Comparison of ENCODE assay signal across 11 cellular contexts in the genomic region with DNA sequence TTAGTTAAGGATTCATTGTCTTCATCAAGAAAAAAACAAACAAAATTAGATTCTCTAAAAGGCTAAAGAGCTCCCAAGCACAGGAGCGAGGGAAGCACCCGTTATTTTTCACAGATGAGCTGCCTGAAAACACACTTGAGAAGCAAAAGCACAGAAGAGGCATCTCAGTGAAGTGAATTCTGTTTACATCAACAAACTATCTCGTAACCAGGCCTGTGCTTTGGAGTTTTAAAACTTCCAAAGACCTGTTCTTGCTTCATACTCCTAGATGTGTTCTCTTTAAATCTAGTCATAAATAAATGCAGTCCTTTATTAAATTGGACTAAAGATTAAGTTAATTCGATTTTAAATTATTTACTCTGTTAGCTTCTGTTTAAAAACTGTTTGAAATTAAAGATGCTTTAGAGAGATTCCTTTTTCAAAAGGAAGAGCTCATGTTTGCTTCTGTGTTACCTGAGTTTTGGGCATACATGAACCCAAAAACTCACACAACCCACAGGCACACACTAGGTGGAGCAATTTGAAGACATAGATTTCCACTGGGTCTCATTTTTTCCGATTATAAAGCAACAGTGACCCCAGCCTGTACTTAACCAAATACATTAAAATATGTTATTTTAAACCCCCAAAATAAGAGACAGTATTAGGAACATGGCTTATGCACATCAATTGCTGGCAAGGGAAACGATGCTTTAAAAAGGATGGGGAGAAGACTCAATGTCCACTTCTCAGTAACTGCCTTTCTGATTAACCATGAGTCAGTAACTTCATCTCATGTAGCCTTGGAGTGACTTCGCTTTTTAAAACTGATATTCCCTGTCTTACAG.
DNase-seq lines count a peak whose midpoint lies in the region; ATAC-seq and TF ChIP-seq lines count a peak whose summit lies in the region.
"Had no signal": no experiment of that assay in that cellular context is flagged by ENCODE, and none has a peak within 500 bp of the region (broad histone marks: within the 10 kb centered on the region; RNA-seq: fewer than 3 reads in every experiment).

No MANE protein-coding gene starts in this region.

- H3K9ac ChIP-seq in SU-DHL-6 (ENCODE audit: low read length) = no peak overlapping the region

- H3K9me3 ChIP-seq in SU-DHL-6 (ENCODE audit: insufficient read depth, low read length) = no peaks in the 10 kb centered on the region
- H3K9me3 ChIP-seq in hepatocyte (ENCODE audit: low read depth) = no peaks in the 10 kb centered on the region
- no peaks in the 10 kb centered on the region for H3K9me3 ChIP-seq in gastroesophageal sphincter
- H3K9me3 ChIP-seq in ascending aorta = no peaks in the 10 kb centered on the region

- no peak overlapping the region for H2AFZ ChIP-seq in SU-DHL-6 (ENCODE audit: low read depth, low read length, severe bottlenecking)
- H2AFZ ChIP-seq in hepatocyte = no peak overlapping the region

- TF ChIP-seq EP300 in gastroesophageal sphincter (IDR thresholded peaks at IDR 0.05) = no peak

- H3K4me3 ChIP-seq in BJ (ENCODE audit: low read depth, low read length) (no peak overlapping the region), HFF-Myc (replicated peaks; ENCODE audit: low read depth, low read length) (no peak overlapping the region), SU-DHL-6 (ENCODE audit: insufficient read depth, low read length, poor library complexity, severe bottlenecking) (no peak overlapping the region), hepatocyte (no peak overlapping the region), gastroesophageal sphincter (no peak overlapping the region), ascending aorta (no peak overlapping the region)

- H3K27me3 ChIP-seq in BJ (ENCODE audit: control insufficient read depth, insufficient read depth, low read length) (no peaks in the 10 kb centered on the region), SU-DHL-6 (ENCODE audit: low read length) (no peaks in the 10 kb centered on the region), hepatocyte (no peaks in the 10 kb centered on the region), gastroesophageal sphincter (no peaks in the 10 kb centered on the region), ascending aorta (no peaks in the 10 kb centered on the region)

- DNase-seq in BJ (ENCODE audit: low read depth) (no peak), HFF-Myc (ENCODE audit: extremely low read depth, low read depth) (no peak), hepatocyte (ENCODE audit: low spot score) (no peak), ascending aorta (ENCODE audit: low spot score in 2 of 2) (no peak)
- no peak for DNase-seq in activated CD4-positive, alpha-beta T cell treated with anti-CD3 and anti-CD28 coated beads for 48 hours
- DNase-seq: activated CD8-positive, alpha-beta memory T cell treated with anti-CD3 and anti-CD28 coated beads, Interleukin-2, amount 50 U/mL, for 4 hours; naive B cell; NCI-H446 treated with DMSO at 0.1 percent for 48 hours had no signal

- POLR2A ChIA-PET in BJ (lab: Charles Lee) = no interaction called here

- H3K27ac ChIP-seq in SU-DHL-6 (ENCODE audit: low read depth, low read length) (no peak overlapping the region), hepatocyte (peak overlapping the region; percentile 3), gastroesophageal sphincter (no peak overlapping the region), ascending aorta (no peak overlapping the region)

- intact Hi-C loops in ascending aorta (cut with DNase I) = no loop called here

- H3K4me1 ChIP-seq in hepatocyte (ENCODE audit: insufficient read depth) = peaks cover 36% of the 10 kb centered on the region
- H3K4me1 ChIP-seq in gastroesophageal sphincter = peaks cover 0 to 17% (median 7%) of the 10 kb centered on the region in 3 donors
- no peaks in the 10 kb centered on the region for H3K4me1 ChIP-seq in ascending aorta

- peak; percentile 22; the same call in 1 of the 2 replicates for TF ChIP-seq CTCF in BJ (IDR thresholded peaks at IDR 0.05; ENCODE audit: insufficient read depth, low read depth, low read length)
- TF ChIP-seq CTCF in HFF-Myc (IDR thresholded peaks at IDR 0.05; ENCODE audit: low read depth, low read length, missing control alignments) = peak; percentile 37
- peak; percentile 24 for TF ChIP-seq CTCF in SU-DHL-6 (IDR thresholded peaks at IDR 0.05; ENCODE audit: insufficient read depth, low read length, poor library complexity, severe bottlenecking)
- TF ChIP-seq CTCF in hepatocyte (IDR thresholded peaks at IDR 0.05; ENCODE audit: poor library complexity) = peak; percentile 45
- no peak for TF ChIP-seq CTCF in gastroesophageal sphincter (IDR thresholded peaks at IDR 0.05)
- no peak for TF ChIP-seq CTCF in ascending aorta (IDR thresholded peaks at IDR 0.05)

- CTCF ChIA-PET in BJ (lab: Yijun Ruan, JAX) = interaction anchor here (0.6 to 1.8 kb wide), 9 partner anchors 11 to 706 kb away, joined by 3 to 7 read pairs (median 3); no protein-coding TSS in a partner anchor

- H3K79me2 ChIP-seq in SU-DHL-6 (ENCODE audit: insufficient read depth, low read length) (no peaks in the 10 kb centered on the region), hepatocyte (no peaks in the 10 kb centered on the region)

- no peak for TF ChIP-seq POLR2A in gastroesophageal sphincter (IDR thresholded peaks at IDR 0.05)

- 76% methylated on average over 7 of the region's 7 CpGs for WGBS in hepatocyte (ENCODE audit: low lambda C conversion rate, missing lambda C conversion rate)
- 72 to 87% methylated on average over 6 to 7 of the region's 7 CpGs for WGBS in gastroesophageal sphincter (ENCODE audit: low coverage in 1 of 2), 2 donors

- H3K36me3 ChIP-seq in BJ (ENCODE audit: control insufficient read depth, insufficient read depth, low read length) = no peaks in the 10 kb centered on the region
- H3K36me3 ChIP-seq in SU-DHL-6 (ENCODE audit: low read length) = no peaks in the 10 kb centered on the region
- H3K36me3 ChIP-seq in hepatocyte (replicated peaks; ENCODE audit: insufficient read depth, low read depth) = no peaks in the 10 kb centered on the region
- H3K36me3 ChIP-seq in gastroesophageal sphincter = peaks cover 0 to 11% of the 10 kb centered on the region in 2 donors
- H3K36me3 ChIP-seq in ascending aorta = peaks cover 0 to 5% of the 10 kb centered on the region in 2 donors

- no peaks in the 10 kb centered on the region for H3F3A ChIP-seq in SU-DHL-6 (ENCODE audit: insufficient read depth)

- no peaks in the 10 kb centered on the region for H3K9me2 ChIP-seq in SU-DHL-6 (replicated peaks; ENCODE audit: insufficient read depth, low read length)
- H3K9me2 ChIP-seq in hepatocyte (replicated peaks; ENCODE audit: insufficient read depth) = no peaks in the 10 kb centered on the region

- H3K4me2 ChIP-seq in SU-DHL-6 (ENCODE audit: low read depth, low read length, poor library complexity, severe bottlenecking) (no peak overlapping the region), hepatocyte (no peak overlapping the region)

- no peak for ATAC-seq in GM21737 (IDR thresholded peaks at IDR 0.05; ENCODE audit: unreplicated experiment)
- no peak for ATAC-seq in gastroesophageal sphincter

- H4K20me1 ChIP-seq in SU-DHL-6 (ENCODE audit: low read depth, low read length) (no peaks in the 10 kb centered on the region), hepatocyte (ENCODE audit: insufficient read depth, poor library complexity, severe bottlenecking) (no peaks in the 10 kb centered on the region)

Comparison
In these comparisons a context has a peak if more than half of its experiments do, and no peak if none do; other contexts are left out.
1. CTCF ChIP-seq: peak in BJ (single experiment), HFF-Myc (single experiment), SU-DHL-6 (single experiment) and hepatocyte (single experiment); none in gastroesophageal sphincter (0 of 4) and ascending aorta (0 of 3).